In genomic region chr20:64049060-64049886, GRCh38 we compare ENCODE assay signal across 8 cellular contexts. TPM values are rescaled to one million over a fixed set of nuclear protein-coding genes. Genes with fewer than 3 reads are reported as not detected.
DNase-seq lines count a peak whose midpoint lies in the region; ATAC-seq and TF ChIP-seq lines count a peak whose summit lies in the region.

Gene SOX18 (minus strand): TSS chr20:64049639. CDS start chr20:64049516, 123 bp downstream.

- peaks cover 37% of the 10 kb centered on the region for H3K27me3 Mint-ChIP-seq in activated naive CD4-positive, alpha-beta T cell treated with anti-CD3 and anti-CD28 coated beads for 36 hours (ENCODE audit: low read depth)

- H3K4me3 Mint-ChIP-seq in activated naive CD4-positive, alpha-beta T cell treated with anti-CD3 and anti-CD28 coated beads for 36 hours, result peak within 1 kb of the TSS; percentile 27

- H2AFZ ChIP-seq in hepatocyte, result no peak within 1 kb of the TSS

- H3K4me2 ChIP-seq in hepatocyte, result peak within 1 kb of the TSS; percentile 77

- no peak for ATAC-seq in HG03439 (IDR thresholded peaks at IDR 0.05; ENCODE audit: unreplicated experiment)
- no peak for ATAC-seq in GM18861 (IDR thresholded peaks at IDR 0.05; ENCODE audit: unreplicated experiment)

- peak within 1 kb of the TSS in 3 of 5 donors; percentile 1 to 69 (median 43) for H3K9ac ChIP-seq in subcutaneous abdominal adipose tissue (ENCODE audit: low read length in 5 of 5)

- CTCF ChIA-PET in activated naive CD4-positive, alpha-beta T cell treated with anti-CD3 and anti-CD28 coated beads for 36 hours (lab: Charles Lee), result no interaction called here

- TF ChIP-seq CTCF in hepatocyte (IDR thresholded peaks at IDR 0.05; ENCODE audit: poor library complexity), result no peak

- H3K36me3 Mint-ChIP-seq in activated naive CD4-positive, alpha-beta T cell treated with anti-CD3 and anti-CD28 coated beads for 36 hours (ENCODE audit: low read depth), result no peaks in the 10 kb centered on the region

- H3K27me3 ChIP-seq in hepatocyte, result peaks cover 42% of the 10 kb centered on the region
- peaks cover 43 to 64% (median 55%) of the 10 kb centered on the region in 5 donors for H3K27me3 ChIP-seq in subcutaneous abdominal adipose tissue (ENCODE audit: control insufficient read depth in 5 of 5, insufficient read depth in 4 of 5, low read length in 5 of 5)

- H3K4me3 ChIP-seq in hepatocyte, result no peak within 1 kb of the TSS
- H3K4me3 ChIP-seq in subcutaneous abdominal adipose tissue (ENCODE audit: low read depth in 1 of 5, low read length in 5 of 5), result peak within 1 kb of the TSS in 3 of 5 donors; percentile 58 to 76 (median 67)

- H3K9me2 ChIP-seq in hepatocyte (replicated peaks; ENCODE audit: insufficient read depth), result no peaks in the 10 kb centered on the region

- H3K36me3 ChIP-seq in hepatocyte (replicated peaks; ENCODE audit: insufficient read depth, low read depth) (no peaks in the 10 kb centered on the region), subcutaneous abdominal adipose tissue (ENCODE audit: control insufficient read depth in 5 of 5, insufficient read depth in 5 of 5, low read length in 5 of 5) (peaks cover 0 to 6% (median 3%) of the 10 kb centered on the region in 5 donors)

- no peak within 1 kb of the TSS for H3K27ac Mint-ChIP-seq in activated naive CD4-positive, alpha-beta T cell treated with anti-CD3 and anti-CD28 coated beads for 36 hours

- no peaks in the 10 kb centered on the region for H4K20me1 ChIP-seq in hepatocyte (ENCODE audit: insufficient read depth, poor library complexity, severe bottlenecking)

- no peaks in the 10 kb centered on the region for H3K79me2 ChIP-seq in hepatocyte

- H3K4me1 Mint-ChIP-seq in activated naive CD4-positive, alpha-beta T cell treated with anti-CD3 and anti-CD28 coated beads for 36 hours (ENCODE audit: low read depth), result peaks cover 4% of the 10 kb centered on the region

- 2% methylated on average over 36 of the region's 112 CpGs for WGBS in hepatocyte (ENCODE audit: low lambda C conversion rate, missing lambda C conversion rate)

- intact Hi-C loops in activated naive CD4-positive, alpha-beta T cell treated with anti-CD3 and anti-CD28 coated beads for 36 hours (cut with micrococcal nuclease), result no loop called here

- peak; percentile 34 for DNase-seq in stimulated activated CD4-positive, alpha-beta T cell treated with anti-CD3 and anti-CD28 coated beads, Interleukin-4, amount 100 ng/mL, for 1 hour
- DNase-seq in stimulated activated CD4-positive, alpha-beta T cell treated with anti-CD3 and anti-CD28 coated beads, Interleukin-12 subunit alpha, Interleukin-12 subunit beta, amount 100 ng/mL, for 4 hours, result no peak
- DNase-seq in activated naive CD4-positive, alpha-beta T cell treated with anti-CD3 and anti-CD28 coated beads for 36 hours, result peak; percentile 49
- DNase-seq in hepatocyte (ENCODE audit: low spot score), result peak; percentile 69
- DNase-seq in COLO829 (ENCODE audit: low spot score), result no peak

- no peaks in the 10 kb centered on the region for H3K9me3 Mint-ChIP-seq in activated naive CD4-positive, alpha-beta T cell treated with anti-CD3 and anti-CD28 coated beads for 36 hours

- H3K4me1 ChIP-seq in hepatocyte (ENCODE audit: insufficient read depth), result peaks cover 19% of the 10 kb centered on the region
- peaks cover 0 to 64% (median 15%) of the 10 kb centered on the region in 5 donors for H3K4me1 ChIP-seq in subcutaneous abdominal adipose tissue (ENCODE audit: control insufficient read depth in 5 of 5, insufficient read depth in 5 of 5, low read length in 5 of 5)

- H3K27ac ChIP-seq in hepatocyte (no peak within 1 kb of the TSS), subcutaneous abdominal adipose tissue (ENCODE audit: low read depth, low read length) (peak within 1 kb of the TSS; percentile 82)

- H3K9me3 ChIP-seq in hepatocyte (ENCODE audit: low read depth) (no peaks in the 10 kb centered on the region), subcutaneous abdominal adipose tissue (ENCODE audit: control insufficient read depth in 5 of 5, low read length in 5 of 5) (no peaks in the 10 kb centered on the region)

RNA-seq across cellular contexts. Expression of gene SOX18, which starts in this region (rescaled TPM):
- total RNA-seq in activated naive CD4-positive, alpha-beta T cell treated with anti-CD3 and anti-CD28 coated beads for 36 hours, result not detected
- total RNA-seq in hepatocyte, result not detected in 2 replicates
- polyA plus RNA-seq in hepatocyte, result 1.9 and 2.0 TPM in 2 replicates

Comparison
In these comparisons a context has a peak if more than half of its experiments do, and no peak if none do; other contexts are left out.
1. DNase-seq: peak in stimulated activated CD4-positive, alpha-beta T cell treated with anti-CD3 and anti-CD28 coated beads, Interleukin-4, amount 100 ng/mL, for 1 hour (single experiment) and hepatocyte (single experiment); none in stimulated activated CD4-positive, alpha-beta T cell treated with anti-CD3 and anti-CD28 coated beads, Interleukin-12 subunit alpha, Interleukin-12 subunit beta, amount 100 ng/mL, for 4 hours (single experiment) and COLO829 (single experiment).
2. Peak in DNase-seq in activated naive CD4-positive, alpha-beta T cell treated with anti-CD3 and anti-CD28 coated beads for 36 hours; RNA of the gene not detected or under 1 TPM.